19 cellular contexts compared by ENCODE assay signal in the genomic region with DNA sequence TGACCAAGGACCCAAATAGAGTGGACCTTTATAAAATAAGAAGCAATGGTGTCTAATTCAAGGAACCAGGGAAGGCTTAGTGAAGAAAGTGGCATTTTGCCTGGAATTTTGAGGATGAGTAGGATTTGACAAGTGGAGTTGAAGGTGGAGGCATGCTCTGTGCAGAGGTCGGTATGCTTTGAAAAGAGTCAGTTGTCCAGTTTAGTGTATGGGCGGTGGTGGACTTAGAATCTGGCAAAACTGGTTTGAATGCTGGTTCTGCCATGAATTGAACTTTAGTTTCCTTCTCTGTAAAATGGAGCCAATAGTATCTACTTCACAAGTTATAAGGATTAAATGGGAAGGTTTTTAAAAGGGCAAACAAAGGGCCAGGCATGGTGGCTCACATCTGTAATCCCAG. TPM values are rescaled to one million over a fixed set of nuclear protein-coding genes. Genes with fewer than 3 reads are reported as not detected.
A peak's percentile ranks its signal among the peaks of the same experiment; 100 is the strongest.
DNase-seq lines count a peak whose midpoint lies in the region; ATAC-seq and TF ChIP-seq lines count a peak whose summit lies in the region.
"Had no signal": no experiment of that assay in that cellular context is flagged by ENCODE, and none has a peak within 500 bp of the region (broad histone marks: within the 10 kb centered on the region; RNA-seq: fewer than 3 reads in every experiment).

No MANE protein-coding gene starts in this region.

- H3K4me3 ChIP-seq in LNCaP clone FGC (ENCODE audit: low read depth, low read length) (no peak overlapping the region), osteoblast (ENCODE audit: insufficient read depth, low read length) (no peak overlapping the region), stomach (no peak overlapping the region), BE2C (ENCODE audit: low read depth, low read length) (no peak overlapping the region)

- H3K27me3 ChIP-seq in osteoblast (ENCODE audit: insufficient read depth, low read length): no peaks in the 10 kb centered on the region
- H3K27me3 ChIP-seq in stomach: no peaks in the 10 kb centered on the region
- H3K27me3 ChIP-seq in BE2C: no peaks in the 10 kb centered on the region

- DNase-seq in LNCaP clone FGC (ENCODE audit: low read depth) (peak; percentile 36), osteoblast (ENCODE audit: insufficient read length, low spot score, missing footprints) (no peak), stomach (no peak), BE2C (no peak), RKO (ENCODE audit: low spot score) (no peak)
- DNase-seq: 8988T; CD4-positive, CD25-positive, alpha-beta regulatory T cell; COR-L47; GF-D8; KBM-7; MV-4-11; NCI-H1417; NCI-H1930; NCI-H345; NCI-H524 treated with DMSO at 0.1 percent for 48 hours had no signal

- H3K4me2 ChIP-seq in osteoblast (ENCODE audit: insufficient read depth, low read length): no peak overlapping the region

- H3K9me3 ChIP-seq in osteoblast (ENCODE audit: low read depth, low read length): no peaks in the 10 kb centered on the region
- H3K9me3 ChIP-seq in stomach: no peaks in the 10 kb centered on the region
- H3K9me3 ChIP-seq in BE2C: no peaks in the 10 kb centered on the region

- intact Hi-C loops in stomach (cut with DNase I; ENCODE audit: low total_unique reads): no loop called here

- H3K36me3 ChIP-seq in osteoblast (ENCODE audit: insufficient read depth, low read length): peaks cover 14% of the 10 kb centered on the region
- H3K36me3 ChIP-seq in stomach: peaks cover 0 to 8% (median 0%) of the 10 kb centered on the region in 4 donors
- H3K36me3 ChIP-seq in BE2C: no peaks in the 10 kb centered on the region

- H3K79me2 ChIP-seq in osteoblast (ENCODE audit: insufficient read depth, low read length): peaks cover 94% of the 10 kb centered on the region

- H2AFZ ChIP-seq in osteoblast (ENCODE audit: low read length): no peak overlapping the region

- TF ChIP-seq EP300 in stomach (IDR thresholded peaks at IDR 0.05): no peak

- H4K20me1 ChIP-seq in osteoblast (ENCODE audit: insufficient read depth, low read length): peaks cover 6% of the 10 kb centered on the region

- peaks cover 71% of the 10 kb centered on the region for H3K4me1 ChIP-seq in osteoblast (ENCODE audit: insufficient read depth, low read length)
- peaks cover 21 to 58% (median 39%) of the 10 kb centered on the region in 4 donors for H3K4me1 ChIP-seq in stomach
- H3K4me1 ChIP-seq in BE2C: no peaks in the 10 kb centered on the region; the same call in 1 of the 2 replicates

- WGBS in stomach, 5 donors: 77 to 89% (median 83%) methylated on average over 2 of the region's 2 CpGs

- H3K27ac ChIP-seq in C4-2B (peak overlapping the region; percentile 45), osteoblast (ENCODE audit: low read depth, low read length) (peak overlapping the region; percentile 83), stomach (no peak overlapping the region)

- no peak for TF ChIP-seq CTCF in C4-2B (conservative IDR thresholded peaks at IDR 0.05)
- TF ChIP-seq CTCF in LNCaP clone FGC (IDR thresholded peaks at IDR 0.05; ENCODE audit: control insufficient read depth, extremely low read depth, insufficient read depth): no peak
- TF ChIP-seq CTCF in osteoblast (IDR thresholded peaks at IDR 0.05; ENCODE audit: extremely low read depth, low read depth, low read length): no peak
- no peak for TF ChIP-seq CTCF in stomach (IDR thresholded peaks at IDR 0.05)
- no peak for TF ChIP-seq CTCF in BE2C (IDR thresholded peaks at IDR 0.05; ENCODE audit: low read depth, low read length)

- ATAC-seq in esophagus mucosa: peak; percentile 61
- no peak for ATAC-seq in GM18870 (IDR thresholded peaks at IDR 0.05; ENCODE audit: unreplicated experiment)
- ATAC-seq: Panc1 had no signal

- TF ChIP-seq POLR2A in stomach (IDR thresholded peaks at IDR 0.05): no peak

RNA-seq across cellular contexts. Expression of a gene that starts 29.7 kb away (rescaled TPM):
- total RNA-seq in esophagus mucosa (29.9 TPM), osteoblast (456 and 473 TPM in 2 replicates), stomach (100 to 1,000 TPM in 3 of 5 donors, 10 to 100 TPM in 2; 29.0 to 298 (median 201) TPM)
- 10 to 100 TPM in 2 of 3 donors, 1 to 10 TPM in 1; 9.3 to 45.8 (median 43.3) TPM for polyA plus RNA-seq in stomach
- 33.9 TPM for polyA plus RNA-seq in BE2C (2012; ENCODE audit: insufficient read depth, insufficient read length, low read depth)

Comparison
In these comparisons a context has a peak if more than half of its experiments do, and no peak if none do; other contexts are left out.
1. H3K27ac ChIP-seq: peak in C4-2B (single experiment) and osteoblast (single experiment); none in stomach (0 of 5).